16 cellular contexts compared by ENCODE assay signal in genomic region chr22:36985490-36985889, GRCh38. TPM values are rescaled to one million over a fixed set of nuclear protein-coding genes. Genes with fewer than 3 reads are reported as not detected.
DNase-seq lines count a peak whose midpoint lies in the region; ATAC-seq, FAIRE-seq and TF ChIP-seq lines count a peak whose summit lies in the region.
"Had no signal": no experiment of that assay in that cellular context is flagged by ENCODE, and none has a peak within 500 bp of the region (broad histone marks: within the 10 kb centered on the region; RNA-seq: fewer than 3 reads in every experiment).

No MANE protein-coding gene starts in this region.

- H3K27ac Mint-ChIP-seq in MCF 10A (ENCODE audit: low read depth, unreplicated experiment): no peak overlapping the region
- H3K27ac Mint-ChIP-seq: HFFc6 had no signal

- H3K27ac ChIP-seq in HepG2 (ENCODE audit: extremely low read length, insufficient read depth, low read length): no peak overlapping the region
- no peak overlapping the region for H3K27ac ChIP-seq in right lobe of liver
- H3K27ac ChIP-seq in K562 (ENCODE audit: extremely low read depth, low read depth, low read length): no peak overlapping the region
- peak overlapping the region; percentile 33 for H3K27ac ChIP-seq in neutrophil

- BruUV-seq in HepG2 (replicated peaks; lab: Mats Ljungman, UMichigan) (no TSS peak), K562 (replicated peaks; lab: Mats Ljungman, UMichigan) (no TSS peak), MCF 10A (replicated peaks; lab: Mats Ljungman, UMichigan) (no TSS peak)

- TF ChIP-seq EP300 in HepG2 (IDR thresholded peaks at IDR 0.05; ENCODE audit: low read depth in 2 of 2, low read length in 2 of 2): no peak
- TF ChIP-seq EP300 in HepG2 (CRISPR knock-in tag; IDR thresholded peaks at IDR 0.05; ENCODE audit: borderline replicate concordance): no peak
- no peak for TF ChIP-seq EP300 in K562 (IDR thresholded peaks at IDR 0.05; ENCODE audit: low read length)

- intact Hi-C loops in HepG2 (cut with micrococcal nuclease; ENCODE audit: unreplicated experiment) (loop anchor here (5.0 kb wide), 1 partner anchor 37 kb away; no protein-coding TSS in a partner anchor), right lobe of liver (cut with DNase I) (no loop called here), K562 (cut with micrococcal nuclease) (loop anchor here (5.0 kb wide), 1 partner anchor 57 kb away; no protein-coding TSS in a partner anchor), MCF 10A (cut with micrococcal nuclease) (loop anchor here (5.0 kb wide), 1 partner anchor 182 kb away; no protein-coding TSS in a partner anchor)

- no peaks in the 10 kb centered on the region for H3K9me3 Mint-ChIP-seq in MCF 10A (ENCODE audit: unreplicated experiment)

- H3K27me3 ChIP-seq in HepG2 (ENCODE audit: control insufficient read depth in 1 of 2, insufficient read depth in 2 of 2, low read length in 2 of 2) (peaks cover 0 to 15% of the 10 kb centered on the region in 2 experiments; a peak in 3 of 5 replicates), right lobe of liver (no peaks in the 10 kb centered on the region), K562 (ENCODE audit: control insufficient read depth in 2 of 2, insufficient read depth in 2 of 2, low read length in 2 of 2) (peaks cover 3 to 6% of the 10 kb centered on the region in 2 experiments; a peak in 3 of 5 replicates), neutrophil (peaks cover 37% of the 10 kb centered on the region)

- no peak overlapping the region for H2AFZ ChIP-seq in HepG2 (ENCODE audit: low read length)
- no peak overlapping the region for H2AFZ ChIP-seq in K562 (ENCODE audit: low read depth, low read length)

- H3K4me2 ChIP-seq in HepG2 (ENCODE audit: low read depth, low read length): no peak overlapping the region
- H3K4me2 ChIP-seq in K562 (ENCODE audit: insufficient read depth, low read length): no peak overlapping the region

- FAIRE-seq in HepG2 (lab: Jason Lieb, UNC) (no peak), K562 (lab: Jason Lieb, UNC) (no peak)
- FAIRE-seq: H54 had no signal

- no peaks in the 10 kb centered on the region for H3K9me1 ChIP-seq in K562 (ENCODE audit: control insufficient read depth, insufficient read depth, low read length)

- H3K4me1 ChIP-seq in HepG2 (ENCODE audit: insufficient read depth, low read length) (no peaks in the 10 kb centered on the region), right lobe of liver (no peaks in the 10 kb centered on the region), K562 (replicated peaks in 1 of 2; ENCODE audit: control insufficient read depth in 2 of 2, insufficient read depth in 2 of 2, low read length in 2 of 2) (peaks cover 20 to 21% of the 10 kb centered on the region in 2 experiments; a peak in 4 of 5 replicates), neutrophil (ENCODE audit: control insufficient read depth in 1 of 2, insufficient read depth in 1 of 2, low read depth in 1 of 2, low read length in 1 of 2) (peaks cover 7 to 8% of the 10 kb centered on the region in 2 experiments)
- H3K4me1 ChIP-seq: HAP-1 had no signal

- peaks cover 7% of the 10 kb centered on the region for H3K27me3 Mint-ChIP-seq in MCF 10A (ENCODE audit: insufficient read depth, unreplicated experiment)

- H3K4me3 Mint-ChIP-seq in MCF 10A (ENCODE audit: unreplicated experiment): no peak overlapping the region
- H3K4me3 Mint-ChIP-seq: CD4-positive, alpha-beta memory T cell; HFFc6 had no signal

- peaks cover 14% of the 10 kb centered on the region for H3K9me3 ChIP-seq in HepG2 (ENCODE audit: low read length)
- H3K9me3 ChIP-seq in right lobe of liver: peaks cover 0 to 12% (median 6%) of the 10 kb centered on the region in 4 donors
- H3K9me3 ChIP-seq in K562 (replicated peaks; ENCODE audit: control insufficient read depth, insufficient read depth, low read depth, low read length): peaks cover 14% of the 10 kb centered on the region
- H3K9me3 ChIP-seq in neutrophil: peaks cover 11% of the 10 kb centered on the region

- in situ Hi-C loops in HepG2 (cut with HindIII; ENCODE audit: extremely low pct_ligation_motif_present, low pct_unique_long_range_greater_than_20kb): no loop called here
- in situ Hi-C loops in K562 (cut with MboI): no loop called here

- no peak for TF ChIP-seq RAD21 in HepG2 (CRISPR knock-in tag; IDR thresholded peaks at IDR 0.05)
- no peak for TF ChIP-seq RAD21 in K562 (CRISPR knock-in tag; conservative IDR thresholded peaks at IDR 0.05 in 1 of 2, IDR thresholded peaks at IDR 0.05 in 1 of 2)

- H4K20me1 ChIP-seq in HepG2 (ENCODE audit: insufficient read depth, low read length) (no peaks in the 10 kb centered on the region), K562 (replicated peaks; ENCODE audit: control insufficient read depth, insufficient read depth, low read length) (no peaks in the 10 kb centered on the region)

- CTCF ChIA-PET in HepG2 (lab: Yijun Ruan, JAX; ENCODE audit: low intra/inter-chr PET ratio, low total read pairs) (interaction anchor here (1.6 to 2.0 kb wide), 3 partner anchors 59 to 275 kb away, joined by 5 to 9 read pairs (median 8); no protein-coding TSS in a partner anchor), K562 (lab: Yijun Ruan, JAX; ENCODE audit: low intra/inter-chr PET ratio) (interaction anchor here (2.4 kb wide), 1 partner anchor 58 kb away, joined by 14 read pairs; no protein-coding TSS in a partner anchor), MCF 10A (lab: Yijun Ruan, JAX) (interaction anchor here (0.7 to 1.1 kb wide), 2 partner anchors 214 to 1093 kb away, joined by 3 read pairs; no protein-coding TSS in a partner anchor)

- no peak overlapping the region for H3K9ac ChIP-seq in HepG2 (ENCODE audit: insufficient read depth, low read depth, low read length)
- H3K9ac ChIP-seq in K562 (ENCODE audit: insufficient read depth in 1 of 2, low read depth in 2 of 2, low read length in 2 of 2): no peak overlapping the region

- TF ChIP-seq POLR2A in HepG2 (IDR thresholded peaks at IDR 0.05; ENCODE audit: insufficient read depth in 1 of 2, low read depth in 2 of 2, low read length in 2 of 2) (no peak), right lobe of liver (IDR thresholded peaks at IDR 0.05) (no peak), K562 (conservative IDR thresholded peaks at IDR 0.05) (no peak)

- POLR2A ChIA-PET in HepG2 (lab: Yijun Ruan, JAX): no interaction called here
- POLR2A ChIA-PET in K562 (lab: Yijun Ruan, JAX): no interaction called here
- POLR2A ChIA-PET in MCF 10A (lab: Yijun Ruan, JAX): no interaction called here

- no peak for ATAC-seq in HepG2
- no peak for ATAC-seq in right lobe of liver
- ATAC-seq in K562: no peak
- ATAC-seq in GM18519 (IDR thresholded peaks at IDR 0.05; ENCODE audit: low FRiP score, unreplicated experiment): no peak
- ATAC-seq in HG03565 (IDR thresholded peaks at IDR 0.05; ENCODE audit: unreplicated experiment): no peak

- DNase-seq in HepG2 (ENCODE audit: low spot score) (no peak), right lobe of liver (no peak), MV-4-11 (lab: John Stamatoyannopoulos, UW) (peak; percentile 77), K562 (ENCODE audit: extremely low read depth in 1 of 4, low spot score in 3 of 4) (no peak), MCF 10A (ENCODE audit: unreplicated experiment) (no peak)
- DNase-seq: C1 segment of cervical spinal cord, COR-L47, DMS79 treated with DMSO at 0.1 percent for 48 hours, GOT3, HFFc6 had no signal

- H3K36me3 Mint-ChIP-seq in MCF 10A (ENCODE audit: insufficient read depth, unreplicated experiment): no peaks in the 10 kb centered on the region

- H3K4me3 ChIP-seq in HepG2 (replicated peaks in 1 of 3; ENCODE audit: insufficient read depth in 1 of 3, low read depth in 2 of 3, low read length in 3 of 3) (no peak overlapping the region), right lobe of liver (no peak overlapping the region), K562 (no peak overlapping the region), neutrophil (ENCODE audit: low read depth in 1 of 2, low read length in 1 of 2) (no peak overlapping the region)
- H3K4me3 ChIP-seq: HAP-1 had no signal

- TF ChIP-seq CTCF in HepG2 (CRISPR knock-in tag; IDR thresholded peaks at IDR 0.05) (no peak), right lobe of liver (IDR thresholded peaks at IDR 0.05) (no peak), K562 (IDR thresholded peaks at IDR 0.05 in 2 of 3, conservative IDR thresholded peaks at IDR 0.05 in 1 of 3; ENCODE audit: insufficient read depth in 2 of 3, low read depth in 1 of 3, low read length in 3 of 3) (no peak), neutrophil (IDR thresholded peaks at IDR 0.05) (no peak), MCF 10A (IDR thresholded peaks at IDR 0.05; ENCODE audit: unreplicated experiment) (no peak)

- no peaks in the 10 kb centered on the region for H3K4me1 Mint-ChIP-seq in MCF 10A (ENCODE audit: insufficient read depth, unreplicated experiment)
- H3K4me1 Mint-ChIP-seq: CD4-positive, alpha-beta memory T cell had no signal

- H3K79me2 ChIP-seq in HepG2 (ENCODE audit: insufficient read depth, low read length) (no peaks in the 10 kb centered on the region), K562 (ENCODE audit: control insufficient read depth, insufficient read depth, low read length) (no peaks in the 10 kb centered on the region)

- H3K36me3 ChIP-seq in HepG2 (replicated peaks in 1 of 2; ENCODE audit: control insufficient read depth in 1 of 2, insufficient read depth in 2 of 2, low read length in 2 of 2) (no peaks in the 10 kb centered on the region), right lobe of liver (no peaks in the 10 kb centered on the region), K562 (ENCODE audit: control insufficient read depth, insufficient read depth, low read length) (no peaks in the 10 kb centered on the region; the same call in 2 of the 3 replicates), neutrophil (no peaks in the 10 kb centered on the region)
- H3K36me3 ChIP-seq: HAP-1 had no signal

- WGBS in HepG2 (ENCODE audit: low lambda C conversion rate): 68% methylated on average over 7 of the region's 7 CpGs
- WGBS in right lobe of liver (ENCODE audit: insufficient coverage, low coverage, low lambda C conversion rate, missing lambda C conversion rate): 80% methylated on average over 7 of the region's 7 CpGs
- 75% methylated on average over 7 of the region's 7 CpGs for WGBS in K562 (ENCODE audit: insufficient coverage, low coverage, missing lambda C conversion rate)

RNA-seq across cellular contexts. Expression of gene TST, which starts 33.8 kb away (rescaled TPM):
- total RNA-seq in HepG2 (2016; rRNA removed; fragmentation: Illumina TruSeq; extraction: Trizol): 44.1 and 44.6 TPM in 2 replicates
- 13.7 and 15.5 TPM in 2 replicates for total RNA-seq in HepG2 (2016; cell fraction: cytosol; rRNA removed; fragmentation: Illumina TruSeq; extraction: Trizol; ENCODE audit: low read depth)
- total RNA-seq in HepG2 (2016; cell fraction: insoluble cytoplasmic fraction; rRNA removed; fragmentation: Illumina TruSeq; extraction: Trizol): 40.1 and 44.0 TPM in 2 replicates
- total RNA-seq in HepG2 (2016; cell fraction: membrane; rRNA removed; fragmentation: Illumina TruSeq; extraction: Trizol): 17.1 and 24.3 TPM in 2 replicates
- 22.6 and 23.7 TPM in 2 replicates for total RNA-seq in HepG2 (2016; cell fraction: nucleus; rRNA removed; fragmentation: Illumina TruSeq; extraction: Trizol)
- polyA plus RNA-seq in HepG2 (2011; rRNA removed): 63.6 and 86.4 TPM in 2 replicates
- 76.5 and 98.4 TPM in 2 replicates for polyA plus RNA-seq in HepG2 (2011; cell fraction: cytosol; rRNA removed)
- 54.5 and 63.2 TPM in 2 replicates for polyA plus RNA-seq in HepG2 (2011; cell fraction: nucleus; rRNA removed)
- polyA plus RNA-seq in HepG2 (2012): 53.9 and 67.5 TPM in 2 replicates
- polyA plus RNA-seq in HepG2 (2016; cell fraction: cytosol; fragmentation: Illumina TruSeq; extraction: Trizol; ENCODE audit: low read depth): 13.5 and 13.9 TPM in 2 replicates
- 41.1 and 43.9 TPM in 2 replicates for polyA plus RNA-seq in HepG2 (2016; cell fraction: insoluble cytoplasmic fraction; fragmentation: Illumina TruSeq; extraction: Trizol; ENCODE audit: low read depth)
- polyA plus RNA-seq in HepG2 (2016; cell fraction: membrane; fragmentation: Illumina TruSeq; extraction: Trizol; ENCODE audit: low read depth): 14.3 and 18.2 TPM in 2 replicates
- polyA plus RNA-seq in HepG2 (2016; cell fraction: nucleus; fragmentation: Illumina TruSeq; extraction: Trizol; ENCODE audit: insufficient read depth, low read depth): 31.5 and 36.8 TPM in 2 replicates
- 30.9 and 77.7 TPM in 2 replicates for polyA minus RNA-seq in HepG2 (2011; rRNA and poly(A)+ RNA removed; ENCODE audit: low replicate concordance)
- 20.6 and 23.0 TPM in 2 replicates for polyA minus RNA-seq in HepG2 (2011; cell fraction: cytosol; rRNA and poly(A)+ RNA removed)
- 24.1 and 24.4 TPM in 2 replicates for polyA minus RNA-seq in HepG2 (2011; cell fraction: nucleus; rRNA and poly(A)+ RNA removed)
- 100 to 1,000 TPM; 223 to 355 (median 321) TPM for total RNA-seq in right lobe of liver
- total RNA-seq in K562 (2011; cell fraction: chromatin; rRNA removed; ENCODE audit: low replicate concordance): 2.6 and 16.9 TPM in 2 replicates
- 23.8 and 27.2 TPM in 2 replicates for total RNA-seq in K562 (2011; cell fraction: nucleolus; rRNA removed)
- total RNA-seq in K562 (2011; cell fraction: nucleoplasm; rRNA removed): 7.9 and 8.0 TPM in 2 replicates
- total RNA-seq in K562 (2014; rRNA removed): 26.7 and 26.9 TPM in 2 replicates
- 4.1 and 5.7 TPM in 2 replicates for total RNA-seq in K562 (2014; rRNA removed; fragmentation: Illumina TruSeq; extraction: Trizol)
- 12.4 and 13.1 TPM in 2 replicates for total RNA-seq in K562 (2015; rRNA removed; fragmentation: Illumina TruSeq; extraction: Trizol)
- total RNA-seq in K562 (2021): 23.1 and 23.8 TPM in 2 replicates
- 14.0 and 18.6 TPM in 2 replicates for polyA plus RNA-seq in K562 (2011; rRNA removed)
- polyA plus RNA-seq in K562 (2011; cell fraction: cytosol; rRNA removed): 23.0 and 51.6 TPM in 2 replicates
- polyA plus RNA-seq in K562 (2011; cell fraction: nucleus; rRNA removed): 10.6 and 13.0 TPM in 2 replicates
- polyA plus RNA-seq in K562 (2012): 13.1 and 24.0 TPM in 2 replicates
- 7.7 and 14.4 TPM in 2 replicates for polyA plus RNA-seq in K562 (2014; fragmentation: Illumina TruSeq; extraction: Trizol)
- 1 to 10 TPM; 1.4 to 4.3 TPM for polyA plus RNA-seq in K562 (2014; fragmentation: Nextera tagmentation; extraction: Ambion mirVana)
- 19.7 and 26.1 TPM in 2 replicates for polyA plus RNA-seq in K562 (2014; rRNA removed)
- polyA minus RNA-seq in K562 (2011; rRNA and poly(A)+ RNA removed): 4.4 and 5.5 TPM in 2 replicates
- polyA minus RNA-seq in K562 (2011; cell fraction: cytosol; rRNA and poly(A)+ RNA removed): 10.1 and 12.3 TPM in 2 replicates
- 13.2 and 18.7 TPM in 2 replicates for polyA minus RNA-seq in K562 (2011; cell fraction: nucleus; rRNA and poly(A)+ RNA removed)
- total RNA-seq in MCF 10A (2022): 16.2 and 16.4 TPM in 2 replicates

RNA-seq across cellular contexts. Expression of gene MPST, which starts 34.1 kb away (rescaled TPM):
- total RNA-seq in HepG2 (2016; rRNA removed; fragmentation: Illumina TruSeq; extraction: Trizol) (94.8 and 133 TPM in 2 replicates), right lobe of liver (100 to 1,000 TPM; 153 to 301 (median 214) TPM), K562 (2014; rRNA removed) (104 and 117 TPM in 2 replicates), K562 (2014; rRNA removed; fragmentation: Illumina TruSeq; extraction: Trizol) (6.7 and 8.1 TPM in 2 replicates), K562 (2015; rRNA removed; fragmentation: Illumina TruSeq; extraction: Trizol) (24.3 and 25.3 TPM in 2 replicates), K562 (2021) (66.8 and 68.2 TPM in 2 replicates), MCF 10A (2022) (40.7 and 51.2 TPM in 2 replicates)
- 214 and 241 TPM in 2 replicates for total RNA-seq in HepG2 (2016; cell fraction: cytosol; rRNA removed; fragmentation: Illumina TruSeq; extraction: Trizol; ENCODE audit: low read depth)
- total RNA-seq in HepG2 (2016; cell fraction: insoluble cytoplasmic fraction; rRNA removed; fragmentation: Illumina TruSeq; extraction: Trizol): 83.9 and 129 TPM in 2 replicates
- 236 and 281 TPM in 2 replicates for total RNA-seq in HepG2 (2016; cell fraction: membrane; rRNA removed; fragmentation: Illumina TruSeq; extraction: Trizol)
- 43.0 and 55.9 TPM in 2 replicates for total RNA-seq in HepG2 (2016; cell fraction: nucleus; rRNA removed; fragmentation: Illumina TruSeq; extraction: Trizol)
- polyA plus RNA-seq in HepG2 (2011; rRNA removed) (141 and 191 TPM in 2 replicates), K562 (2011; rRNA removed) (24.8 and 34.6 TPM in 2 replicates), K562 (2014; fragmentation: Illumina TruSeq; extraction: Trizol) (11.2 and 24.8 TPM in 2 replicates), K562 (2014; fragmentation: Nextera tagmentation; extraction: Ambion mirVana) (1 to 10 TPM in 1 of 2 experiments, under 1 TPM in 1; 0.65 to 1.3 TPM), K562 (2014; rRNA removed) (78.5 and 88.1 TPM in 2 replicates)
- polyA plus RNA-seq in HepG2 (2011; cell fraction: cytosol; rRNA removed): 159 and 302 TPM in 2 replicates
- polyA plus RNA-seq in HepG2 (2011; cell fraction: nucleus; rRNA removed): 297 and 319 TPM in 2 replicates
- polyA plus RNA-seq in HepG2 (2012): 112 and 147 TPM in 2 replicates
- 221 and 245 TPM in 2 replicates for polyA plus RNA-seq in HepG2 (2016; cell fraction: cytosol; fragmentation: Illumina TruSeq; extraction: Trizol; ENCODE audit: low read depth)
- 107 and 116 TPM in 2 replicates for polyA plus RNA-seq in HepG2 (2016; cell fraction: insoluble cytoplasmic fraction; fragmentation: Illumina TruSeq; extraction: Trizol; ENCODE audit: low read depth)
- 209 and 227 TPM in 2 replicates for polyA plus RNA-seq in HepG2 (2016; cell fraction: membrane; fragmentation: Illumina TruSeq; extraction: Trizol; ENCODE audit: low read depth)
- 107 and 117 TPM in 2 replicates for polyA plus RNA-seq in HepG2 (2016; cell fraction: nucleus; fragmentation: Illumina TruSeq; extraction: Trizol; ENCODE audit: insufficient read depth, low read depth)
- polyA minus RNA-seq in HepG2 (2011; rRNA and poly(A)+ RNA removed; ENCODE audit: low replicate concordance): 17.7 and 144 TPM in 2 replicates
- 94.1 and 104 TPM in 2 replicates for polyA minus RNA-seq in HepG2 (2011; cell fraction: cytosol; rRNA and poly(A)+ RNA removed)
- 39.0 and 46.2 TPM in 2 replicates for polyA minus RNA-seq in HepG2 (2011; cell fraction: nucleus; rRNA and poly(A)+ RNA removed)
- total RNA-seq in K562 (2011; cell fraction: chromatin; rRNA removed; ENCODE audit: low replicate concordance): 23.7 and 51.5 TPM in 2 replicates
- total RNA-seq in K562 (2011; cell fraction: nucleolus; rRNA removed): 38.4 and 40.9 TPM in 2 replicates
- 34.5 and 45.6 TPM in 2 replicates for total RNA-seq in K562 (2011; cell fraction: nucleoplasm; rRNA removed)
- polyA plus RNA-seq in K562 (2011; cell fraction: cytosol; rRNA removed): 49.5 and 189 TPM in 2 replicates
- 50.2 and 71.7 TPM in 2 replicates for polyA plus RNA-seq in K562 (2011; cell fraction: nucleus; rRNA removed)
- 35.2 and 62.2 TPM in 2 replicates for polyA plus RNA-seq in K562 (2012)
- 8.4 and 10.2 TPM in 2 replicates for polyA minus RNA-seq in K562 (2011; rRNA and poly(A)+ RNA removed)
- polyA minus RNA-seq in K562 (2011; cell fraction: cytosol; rRNA and poly(A)+ RNA removed): 22.6 and 34.3 TPM in 2 replicates
- 12.7 and 15.7 TPM in 2 replicates for polyA minus RNA-seq in K562 (2011; cell fraction: nucleus; rRNA and poly(A)+ RNA removed)

Comparison
In these comparisons a context has a peak if more than half of its experiments do, and no peak if none do; other contexts are left out.
1. intact Hi-C loops: an anchor here in HepG2 (5.0 kb wide), K562 (5.0 kb wide) and MCF 10A (5.0 kb wide); none called in right lobe of liver.
2. Of the 241 proteins assayed by ChIP-seq in both HepG2 and K562: peak only in HepG2: none; only in K562: none; in both: CEBPB; in neither: 239; mixed calls (peak in some experiments, not most) for 1.